ENCODE assay signal across 10 cellular contexts in genomic region chr5:140916325-140916724, GRCh38. TPM values are rescaled to one million over a fixed set of nuclear protein-coding genes. Genes with fewer than 3 reads are reported as not detected.
"Had no signal": no experiment of that assay in that cellular context is flagged by ENCODE, and none has a peak within 500 bp of the region (broad histone marks: within the 10 kb centered on the region; RNA-seq: fewer than 3 reads in every experiment).

No MANE protein-coding gene starts in this region.

- H3K27ac ChIP-seq: HL-60 had no signal

- H2AFZ ChIP-seq: GM23338 had no signal

- ATAC-seq: GM23338, HepG2 had no signal

- FAIRE-seq: H1, H54, HepG2 had no signal

- H3K4me2 ChIP-seq: GM23338 had no signal

- DNase-seq: H9, HCEC 1CT, KBM-7 had no signal

- H3K4me3 ChIP-seq: GM23338 had no signal

RNA-seq across cellular contexts. Expression of gene PCDHAC1, which starts 9.8 kb away (rescaled TPM):
- total RNA-seq: HT1080 had no signal
- polyA plus RNA-seq: HepG2, IgD-negative memory B cell had no signal

RNA-seq across cellular contexts. Expression of gene PCDHA13, which starts 34.4 kb away (rescaled TPM):
- total RNA-seq: HT1080 had no signal
- polyA plus RNA-seq: IgD-negative memory B cell had no signal

RNA-seq across cellular contexts. Expression of gene PCDHA12, which starts 41.2 kb away (rescaled TPM):
- total RNA-seq: HepG2, HT1080 had no signal
- polyA plus RNA-seq: HepG2, IgD-negative memory B cell had no signal

RNA-seq across cellular contexts. Expression of gene PCDHA11, which starts 47.6 kb away (rescaled TPM):
- total RNA-seq: HT1080 had no signal
- polyA plus RNA-seq: HepG2, IgD-negative memory B cell had no signal

RNA-seq across cellular contexts. Expression of gene PCDHAC2, which starts 50.0 kb away (rescaled TPM):
- total RNA-seq: HepG2, HT1080 had no signal
- polyA plus RNA-seq: HepG2, IgD-negative memory B cell had no signal
